Comparison of ENCODE assay signal across 12 cellular contexts in genomic region chr20:13322198-13322597, GRCh38.
"Had no signal": no experiment of that assay in that cellular context is flagged by ENCODE, and none has a peak within 500 bp of the region (broad histone marks: within the 10 kb centered on the region; RNA-seq: fewer than 3 reads in every experiment).

No MANE protein-coding gene starts in this region.

- H3K27ac Mint-ChIP-seq: activated naive CD8-positive, alpha-beta T cell treated with anti-CD3 and anti-CD28 coated beads for 36 hours; stimulated activated memory B cell treated with anti-CD40 and anti-IgM and Interleukin-4, amounts not matched to agents 10 μg/mL and 1 μg/mL and 100 μg/mL, for 72 hours; T-helper 2 cell treated with Interferon-gamma antibody and Interleukin-4, amounts not matched to agents 5 μg/mL and 100 μg/mL, for 36 hours had no signal

- H3K27ac ChIP-seq: ovary had no signal

- H3K36me3 Mint-ChIP-seq: activated naive CD8-positive, alpha-beta T cell treated with anti-CD3 and anti-CD28 coated beads for 36 hours; stimulated activated memory B cell treated with anti-CD40 and anti-IgM and Interleukin-4, amounts not matched to agents 10 μg/mL and 1 μg/mL and 100 μg/mL, for 72 hours had no signal

- H3K36me3 ChIP-seq: ovary had no signal

- H3K4me3 Mint-ChIP-seq: activated naive CD8-positive, alpha-beta T cell treated with anti-CD3 and anti-CD28 coated beads for 36 hours; stimulated activated memory B cell treated with anti-CD40 and anti-IgM and Interleukin-4, amounts not matched to agents 10 μg/mL and 1 μg/mL and 100 μg/mL, for 72 hours; T-helper 2 cell treated with Interferon-gamma antibody and Interleukin-4, amounts not matched to agents 5 μg/mL and 100 μg/mL, for 36 hours had no signal

- DNase-seq: activated CD4-positive, alpha-beta T cell treated with anti-CD3 and anti-CD28 coated beads, Interleukin-2, amount 50 U/mL, for 4 hours; activated gamma-delta T cell treated with Interleukin-2 at 50 U/mL for 16 hours; activated naive CD8-positive, alpha-beta T cell treated with anti-CD3 and anti-CD28 coated beads for 36 hours; activated T-cell treated with anti-CD3 and anti-CD28 coated beads, Interleukin-2, amount 50 U/mL, for 48 hours; mammary epithelial cell; ovary; retina had no signal

- ATAC-seq: activated CD4-positive, CD25-positive, alpha-beta regulatory T cell treated with anti-CD3 and anti-CD28 coated beads, Interleukin-2, amount 50 U/mL, for 24 hours; esophagus mucosa; left lobe of liver; stimulated activated memory B cell treated with anti-CD40 and anti-IgM and Interleukin-4, amounts not matched to agents 10 μg/mL and 1 μg/mL and 100 μg/mL, for 72 hours had no signal

- H3K4me1 Mint-ChIP-seq: stimulated activated memory B cell treated with anti-CD40 and anti-IgM and Interleukin-4, amounts not matched to agents 10 μg/mL and 1 μg/mL and 100 μg/mL, for 72 hours had no signal

- H3K4me3 ChIP-seq: ovary had no signal

- H3K27me3 ChIP-seq: ovary had no signal

- H3K9me3 ChIP-seq: ovary had no signal
